In the genomic region with DNA sequence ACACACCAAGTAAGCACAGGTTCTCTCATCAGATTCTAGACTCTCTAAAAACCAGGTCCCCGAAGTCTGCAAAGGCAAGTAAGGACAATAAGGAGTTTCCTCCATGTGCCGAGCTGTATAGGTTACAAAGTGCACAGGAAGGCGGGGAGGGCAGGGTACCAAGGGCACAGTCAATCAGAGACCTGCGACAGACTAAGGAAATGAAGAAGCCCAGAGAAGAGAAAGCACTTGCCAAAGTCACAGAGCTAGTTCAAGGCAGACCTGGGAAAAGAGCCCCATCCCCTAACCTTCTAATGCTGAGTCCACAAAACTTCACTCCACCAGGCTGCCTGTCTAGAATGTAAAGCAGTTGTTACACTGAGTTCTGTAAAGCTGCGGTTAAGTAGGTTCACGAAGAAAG, we compare ENCODE assay signal across 1 cellular context.
TF ChIP-seq lines count a peak whose summit lies in the region.

No MANE protein-coding gene starts in this region.

TF ChIP-seq in H1, 55 proteins besides CTCF, POLR2A, EP300 and RAD21:
- TF ChIP-seq ZNF274 (IDR thresholded peaks at IDR 0.05; ENCODE audit: borderline replicate concordance, extremely low read depth, low read length) (no peak), NRF1 (IDR thresholded peaks at IDR 0.05; ENCODE audit: low read depth, low read length) (no peak), GABPA (IDR thresholded peaks at IDR 0.05; ENCODE audit: borderline replicate concordance, insufficient read depth, low read length) (no peak)
